ENCODE assay signal across 1 cellular context in genomic region chr16:19086322-19087199, GRCh38.
TF ChIP-seq lines count a peak whose summit lies in the region.

No MANE protein-coding gene starts in this region.

TF ChIP-seq in HEK293, 187 proteins besides CTCF, POLR2A, EP300 and RAD21 (continued from another document and continues in another):
- TF ChIP-seq BCL6B (tag by site-specific recombination; IDR thresholded peaks at IDR 0.05) = no peak
- TF ChIP-seq HOXA7 (CRISPR knock-in tag; IDR thresholded peaks at IDR 0.05; ENCODE audit: borderline replicate concordance) = no peak
- no peak for TF ChIP-seq ZNF433 (tag by site-specific recombination; IDR thresholded peaks at IDR 0.05; ENCODE audit: low read depth)
- peak; percentile 50; the same call in 1 of the 2 replicates for TF ChIP-seq IKZF3 (tag by site-specific recombination; IDR thresholded peaks at IDR 0.05)
- TF ChIP-seq ZNF747 (tag by site-specific recombination; IDR thresholded peaks at IDR 0.05) = no peak
- 0 out of 2 replicates have a peak, but pooled peaks have one; percentile 53 for TF ChIP-seq ZNF391 (tag by site-specific recombination; IDR thresholded peaks at IDR 0.05; ENCODE audit: borderline replicate concordance, low read depth)
- no peak for TF ChIP-seq ZBTB49 (tag by site-specific recombination; IDR thresholded peaks at IDR 0.05; ENCODE audit: low read depth)
- TF ChIP-seq ZNF37A (tag by site-specific recombination; IDR thresholded peaks at IDR 0.05) = no peak
- TF ChIP-seq ZEB2 (tag by site-specific recombination; IDR thresholded peaks at IDR 0.05) = peak; percentile 85
- TF ChIP-seq ZNF626 (tag by site-specific recombination; IDR thresholded peaks at IDR 0.05) = no peak
- 0 out of 2 replicates have a peak, but pooled peaks have one; percentile 9 for TF ChIP-seq EGR2 (tag by site-specific recombination; IDR thresholded peaks at IDR 0.05; ENCODE audit: low read depth)
- TF ChIP-seq ZNF692 (tag by site-specific recombination; IDR thresholded peaks at IDR 0.05) = peak; percentile 78
- TF ChIP-seq ZNF658 (tag by site-specific recombination; IDR thresholded peaks at IDR 0.05) = no peak
- TF ChIP-seq ZSCAN18 (tag by site-specific recombination; IDR thresholded peaks at IDR 0.05) = no peak
- TF ChIP-seq ZBTB1 (tag by site-specific recombination; IDR thresholded peaks at IDR 0.05) = no peak
- TF ChIP-seq ZNF10 (tag by site-specific recombination; IDR thresholded peaks at IDR 0.05) = no peak
- peak; percentile 43; the same call in 1 of the 2 replicates for TF ChIP-seq SP3 (tag by site-specific recombination; IDR thresholded peaks at IDR 0.05)
- TF ChIP-seq SETDB1 (IDR thresholded peaks at IDR 0.05; ENCODE audit: insufficient read length, low read length) = no peak
- no peak for TF ChIP-seq ZFP3 (tag by site-specific recombination; IDR thresholded peaks at IDR 0.05; ENCODE audit: low read depth)
- TF ChIP-seq TSHZ1 (tag by site-specific recombination; IDR thresholded peaks at IDR 0.05; ENCODE audit: borderline replicate concordance) = 0 out of 2 replicates have a peak, but pooled peaks have one; percentile 47
- no peak for TF ChIP-seq ZNF513 (tag by site-specific recombination; IDR thresholded peaks at IDR 0.05)
- TF ChIP-seq AEBP2 (tag by site-specific recombination; IDR thresholded peaks at IDR 0.05; ENCODE audit: borderline replicate concordance) = no peak
- no peak for TF ChIP-seq ELK4 (IDR thresholded peaks at IDR 0.05; ENCODE audit: borderline replicate concordance, low read depth, low read length)
- no peak for TF ChIP-seq ZNF133 (tag by site-specific recombination; IDR thresholded peaks at IDR 0.05)
- no peak for TF ChIP-seq ZNF138 (tag by site-specific recombination; IDR thresholded peaks at IDR 0.05; ENCODE audit: borderline replicate concordance)
- TF ChIP-seq ZBTB11 (tag by site-specific recombination; conservative IDR thresholded peaks at IDR 0.05; ENCODE audit: low read depth) = no peak
- TF ChIP-seq ZNF530 (tag by site-specific recombination; IDR thresholded peaks at IDR 0.05; ENCODE audit: low read depth) = no peak
- TF ChIP-seq ZNF768 (tag by site-specific recombination; IDR thresholded peaks at IDR 0.05) = peak; percentile 35; the same call in 1 of the 2 replicates
- no peak for TF ChIP-seq ZNF677 (tag by site-specific recombination; IDR thresholded peaks at IDR 0.05)
- TF ChIP-seq KLF8 (tag by site-specific recombination; IDR thresholded peaks at IDR 0.05) = peak; percentile 74
- TF ChIP-seq ZNF600 (tag by site-specific recombination; IDR thresholded peaks at IDR 0.05) = peak; percentile 77; the same call in 1 of the 2 replicates
- TF ChIP-seq ZNF2 (tag by site-specific recombination; IDR thresholded peaks at IDR 0.05) = peak; percentile 83
- no peak for TF ChIP-seq GLI2 (tag by site-specific recombination; IDR thresholded peaks at IDR 0.05; ENCODE audit: borderline replicate concordance, low read depth)
- TF ChIP-seq ZSCAN16 (tag by site-specific recombination; IDR thresholded peaks at IDR 0.05) = peak; percentile 73; the same call in 1 of the 2 replicates
- peak; percentile 91 for TF ChIP-seq ZSCAN30 (tag by site-specific recombination; IDR thresholded peaks at IDR 0.05)
- peak; percentile 70; the same call in 1 of the 2 replicates for TF ChIP-seq ZNF324 (tag by site-specific recombination; IDR thresholded peaks at IDR 0.05)
- TF ChIP-seq ZBTB8A (tag by site-specific recombination; IDR thresholded peaks at IDR 0.05) = peak; percentile 92
- TF ChIP-seq YY2 (tag by site-specific recombination; IDR thresholded peaks at IDR 0.05) = no peak
- no peak for TF ChIP-seq ZNF112 (tag by site-specific recombination; IDR thresholded peaks at IDR 0.05)
- TF ChIP-seq ZNF560 (tag by site-specific recombination; IDR thresholded peaks at IDR 0.05; ENCODE audit: borderline replicate concordance) = no peak
- TF ChIP-seq TRIM28 (IDR thresholded peaks at IDR 0.05; ENCODE audit: borderline replicate concordance, low read length) = no peak
- TF ChIP-seq ZXDB (tag by site-specific recombination; IDR thresholded peaks at IDR 0.05) = peak; percentile 72; the same call in 1 of the 2 replicates
- no peak for TF ChIP-seq ZNF670 (tag by site-specific recombination; IDR thresholded peaks at IDR 0.05; ENCODE audit: low read depth)
- no peak for TF ChIP-seq ZNF623 (tag by site-specific recombination; IDR thresholded peaks at IDR 0.05)
- TF ChIP-seq ZNF423 (tag by site-specific recombination; IDR thresholded peaks at IDR 0.05) = no peak
- no peak for TF ChIP-seq ZBTB21 (tag by site-specific recombination; IDR thresholded peaks at IDR 0.05)
